ENCODE assay signal across 10 cellular contexts in genomic region chr7:104981671-104982036, GRCh38. TPM values are rescaled to one million over a fixed set of nuclear protein-coding genes. Genes with fewer than 3 reads are reported as not detected.
DNase-seq lines count a peak whose midpoint lies in the region; ATAC-seq and TF ChIP-seq lines count a peak whose summit lies in the region.
"Had no signal": no experiment of that assay in that cellular context is flagged by ENCODE, and none has a peak within 500 bp of the region (broad histone marks: within the 10 kb centered on the region; RNA-seq: fewer than 3 reads in every experiment).

No MANE protein-coding gene starts in this region.

- CTCF ChIA-PET in SK-N-SH (lab: Yijun Ruan, JAX) = interaction anchor here (0.7 to 7.2 kb wide), 74 partner anchors 9 to 641 kb away, joined by 3 to 70 read pairs (median 4); partner anchors contain the start of gene KMT2E

- H3K4me3 ChIP-seq in SK-N-SH (ENCODE audit: low read depth in 2 of 2, low read length in 1 of 2) (no peak overlapping the region; a peak in 1 of 4 replicates), endodermal cell (ENCODE audit: low read length) (no peak overlapping the region), skeletal muscle satellite cell (ENCODE audit: low read length) (no peak overlapping the region)
- H3K4me3 ChIP-seq: A549, lung had no signal

- H4K20me1 ChIP-seq in SK-N-SH (ENCODE audit: insufficient read depth) = peaks cover 21% of the 10 kb centered on the region

- TF ChIP-seq RAD21 in SK-N-SH (IDR thresholded peaks at IDR 0.05; ENCODE audit: low read length) = no peak

- POLR2A ChIA-PET in SK-N-SH (lab: Yijun Ruan, JAX) = interaction anchor here (0.6 to 1.7 kb wide), 4 partner anchors 25 to 448 kb away, joined by 3 to 16 read pairs (median 5); partner anchors contain the start of gene KMT2E

- H3K27ac ChIP-seq in SK-N-SH (ENCODE audit: low read depth in 2 of 2, low read length in 1 of 2) (peak overlapping the region; percentile 98 to 100), endodermal cell (ENCODE audit: low read depth, low read length) (no peak overlapping the region)

- H3K4me3 Mint-ChIP-seq in endodermal cell = no peak overlapping the region

- no peaks in the 10 kb centered on the region for H3K27me3 Mint-ChIP-seq in endodermal cell (ENCODE audit: insufficient read depth)

- H3K9me3 Mint-ChIP-seq in endodermal cell = no peaks in the 10 kb centered on the region

- H3K4me1 ChIP-seq in SK-N-SH (ENCODE audit: control insufficient read depth in 1 of 2, insufficient read depth in 2 of 2, low read depth in 1 of 2, low read length in 1 of 2) (peaks cover 58 to 60% of the 10 kb centered on the region in 2 experiments), endodermal cell (ENCODE audit: control insufficient read depth, insufficient read depth, low read length) (peaks cover 26% of the 10 kb centered on the region), skeletal muscle satellite cell (ENCODE audit: control insufficient read depth, insufficient read depth, low read length) (peaks cover 94% of the 10 kb centered on the region)

- H2AFZ ChIP-seq in SK-N-SH (ENCODE audit: low read depth) = no peak overlapping the region

- no peaks in the 10 kb centered on the region for H3K9me2 ChIP-seq in SK-N-SH

- H3F3A ChIP-seq in SK-N-SH (replicated peaks; ENCODE audit: insufficient read depth) = peaks cover 56% of the 10 kb centered on the region

- peaks cover 65% of the 10 kb centered on the region for H3K4me1 Mint-ChIP-seq in endodermal cell

- H3K27me3 ChIP-seq in SK-N-SH (ENCODE audit: insufficient read depth) (no peaks in the 10 kb centered on the region), endodermal cell (ENCODE audit: control insufficient read depth, insufficient read depth, low read length, poor library complexity, severe bottlenecking) (no peaks in the 10 kb centered on the region), skeletal muscle satellite cell (ENCODE audit: control insufficient read depth, insufficient read depth, low read length) (no peaks in the 10 kb centered on the region)

- peak overlapping the region; percentile 9 for H3K27ac Mint-ChIP-seq in endodermal cell

- TF ChIP-seq EP300 in SK-N-SH (IDR thresholded peaks at IDR 0.05; ENCODE audit: borderline replicate concordance in 1 of 2, low read depth in 1 of 2, low read length in 1 of 2) = no peak

- WGBS in SK-N-SH (ENCODE audit: low lambda C conversion rate) = 9% methylated on average over 1 of the region's 1 CpG
- WGBS in endodermal cell (ENCODE audit: insufficient coverage in 1 of 2, insufficient read length in 1 of 2), 2 experiments = 100% methylated on average over 1 of the region's 1 CpG; no CpG with 5 or more reads in 1 of the 2 experiments

- DNase-seq in SK-N-SH = no peak
- DNase-seq in OCI-M1 (lab: John Stamatoyannopoulos, UW) = peak; percentile 17
- DNase-seq in endodermal cell = no peak
- no peak for DNase-seq in SW 1271 (lab: John Stamatoyannopoulos, UW)
- no peak for DNase-seq in NCI-H526 treated with DMSO at 0.1 percent for 48 hours (lab: John Stamatoyannopoulos, UW)

- peaks cover 3% of the 10 kb centered on the region for H3K36me3 Mint-ChIP-seq in endodermal cell (ENCODE audit: low read depth)

- TF ChIP-seq CTCF in SK-N-SH (IDR thresholded peaks at IDR 0.05) (no peak), endodermal cell (conservative IDR thresholded peaks at IDR 0.05) (no peak)

- H3K36me3 ChIP-seq in SK-N-SH (replicated peaks in 1 of 2; ENCODE audit: control insufficient read depth in 1 of 2, insufficient read depth in 2 of 2, low read length in 1 of 2) (peaks cover 9 to 39% of the 10 kb centered on the region in 2 experiments), endodermal cell (ENCODE audit: control insufficient read depth, insufficient read depth, low read length) (peaks cover 21% of the 10 kb centered on the region), skeletal muscle satellite cell (ENCODE audit: insufficient read depth, low read length) (peaks cover 11% of the 10 kb centered on the region)

- H3K4me2 ChIP-seq in SK-N-SH = peak overlapping the region; percentile 87
- H3K4me2 ChIP-seq in skeletal muscle satellite cell (ENCODE audit: low read length) = peak overlapping the region; percentile 91

- H3K9me3 ChIP-seq in SK-N-SH = no peaks in the 10 kb centered on the region
- no peaks in the 10 kb centered on the region for H3K9me3 ChIP-seq in endodermal cell (ENCODE audit: control insufficient read depth, low read length)
- no peaks in the 10 kb centered on the region for H3K9me3 ChIP-seq in skeletal muscle satellite cell (replicated peaks; ENCODE audit: low read length)
- H3K9me3 ChIP-seq: A549 had no signal

- peak overlapping the region; percentile 96; the same call in 1 of the 2 replicates for H3K9ac ChIP-seq in SK-N-SH
- no peak overlapping the region for H3K9ac ChIP-seq in endodermal cell (ENCODE audit: extremely low read depth, low read length, poor library complexity, severe bottlenecking)
- peak overlapping the region; percentile 96 for H3K9ac ChIP-seq in skeletal muscle satellite cell (ENCODE audit: low read depth, low read length)

- H3K79me2 ChIP-seq in SK-N-SH (ENCODE audit: insufficient read depth) = peaks cover 42% of the 10 kb centered on the region

- ATAC-seq in SK-N-SH treated with all-trans-retinoic acid at 6 μM for 48 hours (no peak), HG02642 (IDR thresholded peaks at IDR 0.05; ENCODE audit: poor library complexity, unreplicated experiment) (no peak)
- ATAC-seq: A549 had no signal

TF ChIP-seq in SK-N-SH, 30 proteins besides CTCF, POLR2A, EP300 and RAD21 (continues in another document):
- TF ChIP-seq ELF1 (IDR thresholded peaks at IDR 0.05) = no peak
- TF ChIP-seq SMC3 (IDR thresholded peaks at IDR 0.05; ENCODE audit: low read depth, low read length) = no peak
- TF ChIP-seq USF2 (IDR thresholded peaks at IDR 0.05; ENCODE audit: borderline replicate concordance, low read depth, low read length) = no peak
- no peak for TF ChIP-seq NFIC (IDR thresholded peaks at IDR 0.05; ENCODE audit: borderline replicate concordance)
- TF ChIP-seq JUND (IDR thresholded peaks at IDR 0.05) = no peak
- TF ChIP-seq GATA2 (CRISPR knock-in tag; IDR thresholded peaks at IDR 0.05) = no peak
- TF ChIP-seq PBX3 (IDR thresholded peaks at IDR 0.05) = no peak
- TF ChIP-seq GABPA (IDR thresholded peaks at IDR 0.05; ENCODE audit: low read depth) = no peak
- TF ChIP-seq MXI1 (IDR thresholded peaks at IDR 0.05; ENCODE audit: low read depth, low read length) = no peak

TF ChIP-seq in SK-N-SH treated with all-trans-retinoic acid at 6 μM for 48 hours, 23 proteins besides CTCF, POLR2A, EP300 and RAD21 (continues in another document):
- TF ChIP-seq TSHZ2 (CRISPR knock-in tag; IDR thresholded peaks at IDR 0.05) (no peak), POU6F1 (CRISPR knock-in tag; IDR thresholded peaks at IDR 0.05; ENCODE audit: borderline replicate concordance, low read depth) (no peak), ZFP30 (CRISPR knock-in tag; IDR thresholded peaks at IDR 0.05) (no peak), SNAI2 (CRISPR knock-in tag; IDR thresholded peaks at IDR 0.05) (no peak), RARB (CRISPR knock-in tag; IDR thresholded peaks at IDR 0.05) (no peak), ZNF565 (CRISPR knock-in tag; conservative IDR thresholded peaks at IDR 0.05; ENCODE audit: low read depth) (no peak), OSR1 (CRISPR knock-in tag; IDR thresholded peaks at IDR 0.05) (no peak)

RNA-seq across cellular contexts. Expression of gene KMT2E, which starts 32.4 kb away (rescaled TPM):
- 6.4 and 6.9 TPM in 2 replicates for polyA plus RNA-seq in SK-N-SH (2012; rRNA removed)
- polyA plus RNA-seq in SK-N-SH (2012; cell fraction: cytosol; rRNA removed) = 9.0 and 9.1 TPM in 2 replicates
- 18.7 and 26.4 TPM in 2 replicates for polyA plus RNA-seq in SK-N-SH (2012; cell fraction: nucleus; rRNA removed)
- 10 to 100 TPM; 65.7 to 70.4 TPM for total RNA-seq in endodermal cell
- 73.3 TPM for polyA plus RNA-seq in endodermal cell (2013, experiment 1 of 2)
- 71.3 TPM for polyA plus RNA-seq in endodermal cell (2013, experiment 2 of 2)
- 55.9 and 67.9 TPM in 2 replicates for total RNA-seq in skeletal muscle satellite cell (2012; rRNA removed)
